ENCODE assay signal across 1 cellular context in the genomic region with DNA sequence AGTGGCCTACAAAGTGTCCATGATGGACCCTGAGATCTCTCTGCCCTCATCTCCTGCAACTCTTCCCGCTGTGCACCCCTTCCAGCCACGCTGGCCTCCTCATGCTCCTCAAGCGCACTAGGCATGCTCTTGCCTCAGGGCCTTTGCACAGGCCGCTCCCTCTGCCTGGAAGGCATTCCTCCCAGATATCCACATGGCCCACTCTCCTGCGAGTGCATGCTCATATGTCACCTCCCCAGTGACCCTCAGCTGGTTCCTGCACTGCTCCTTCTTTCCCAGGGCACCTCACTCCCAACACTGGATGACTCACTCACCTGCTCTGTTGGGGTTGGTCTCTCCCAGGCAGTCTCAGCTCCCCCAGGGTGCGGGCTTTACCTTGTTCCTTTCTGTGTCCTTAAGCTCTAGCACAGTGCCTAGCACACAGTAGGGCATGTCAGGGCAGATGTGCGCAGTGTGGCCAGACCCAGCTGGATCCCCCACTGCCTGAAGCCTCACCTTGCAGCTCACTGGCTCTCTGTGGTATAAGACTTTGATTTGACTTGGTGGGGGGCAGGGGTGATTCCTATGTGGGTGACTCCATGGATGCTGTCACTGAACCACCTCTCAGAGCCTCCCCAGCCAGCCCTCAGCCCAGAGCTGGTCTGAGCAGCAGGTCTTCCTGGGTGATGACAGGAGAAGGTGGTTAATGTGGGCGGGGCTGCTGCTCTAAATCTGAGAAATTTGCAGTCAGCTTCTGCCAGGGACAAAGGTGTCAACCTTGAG.
TF ChIP-seq lines count a peak whose summit lies in the region.

No MANE protein-coding gene starts in this region.

TF ChIP-seq in HepG2, 621 proteins besides CTCF, POLR2A, EP300 and RAD21 (continued from another document):
- no peak for TF ChIP-seq ZEB1 (IDR thresholded peaks at IDR 0.05; ENCODE audit: insufficient replicate concordance, low read depth)
- no peak for TF ChIP-seq NR3C1 (CRISPR knock-in tag; IDR thresholded peaks at IDR 0.05)
- no peak for TF ChIP-seq ATRX (CRISPR knock-in tag; IDR thresholded peaks at IDR 0.05; ENCODE audit: borderline replicate concordance)
- no peak for TF ChIP-seq HNRNPUL1 (IDR thresholded peaks at IDR 0.05; ENCODE audit: low read depth, low read length)
- no peak for TF ChIP-seq YEATS4 (CRISPR knock-in tag; IDR thresholded peaks at IDR 0.05; ENCODE audit: borderline replicate concordance)
- no peak for TF ChIP-seq KAT8 (CRISPR knock-in tag; IDR thresholded peaks at IDR 0.05)
- TF ChIP-seq, protein P1, sequence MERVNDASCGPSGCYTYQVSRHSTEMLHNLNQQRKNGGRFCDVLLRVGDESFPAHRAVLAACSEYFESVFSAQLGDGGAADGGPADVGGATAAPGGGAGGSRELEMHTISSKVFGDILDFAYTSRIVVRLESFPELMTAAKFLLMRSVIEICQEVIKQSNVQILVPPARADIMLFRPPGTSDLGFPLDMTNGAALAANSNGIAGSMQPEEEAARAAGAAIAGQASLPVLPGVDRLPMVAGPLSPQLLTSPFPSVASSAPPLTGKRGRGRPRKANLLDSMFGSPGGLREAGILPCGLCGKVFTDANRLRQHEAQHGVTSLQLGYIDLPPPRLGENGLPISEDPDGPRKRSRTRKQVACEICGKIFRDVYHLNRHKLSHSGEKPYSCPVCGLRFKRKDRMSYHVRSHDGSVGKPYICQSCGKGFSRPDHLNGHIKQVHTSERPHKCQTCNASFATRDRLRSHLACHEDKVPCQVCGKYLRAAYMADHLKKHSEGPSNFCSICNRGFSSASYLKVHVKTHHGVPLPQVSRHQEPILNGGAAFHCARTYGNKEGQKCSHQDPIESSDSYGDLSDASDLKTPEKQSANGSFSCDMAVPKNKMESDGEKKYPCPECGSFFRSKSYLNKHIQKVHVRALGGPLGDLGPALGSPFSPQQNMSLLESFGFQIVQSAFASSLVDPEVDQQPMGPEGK (CRISPR knock-in tag; IDR thresholded peaks at IDR 0.05) = no peak
- no peak for TF ChIP-seq SP2 (CRISPR knock-in tag; IDR thresholded peaks at IDR 0.05)
- TF ChIP-seq, protein P2, sequence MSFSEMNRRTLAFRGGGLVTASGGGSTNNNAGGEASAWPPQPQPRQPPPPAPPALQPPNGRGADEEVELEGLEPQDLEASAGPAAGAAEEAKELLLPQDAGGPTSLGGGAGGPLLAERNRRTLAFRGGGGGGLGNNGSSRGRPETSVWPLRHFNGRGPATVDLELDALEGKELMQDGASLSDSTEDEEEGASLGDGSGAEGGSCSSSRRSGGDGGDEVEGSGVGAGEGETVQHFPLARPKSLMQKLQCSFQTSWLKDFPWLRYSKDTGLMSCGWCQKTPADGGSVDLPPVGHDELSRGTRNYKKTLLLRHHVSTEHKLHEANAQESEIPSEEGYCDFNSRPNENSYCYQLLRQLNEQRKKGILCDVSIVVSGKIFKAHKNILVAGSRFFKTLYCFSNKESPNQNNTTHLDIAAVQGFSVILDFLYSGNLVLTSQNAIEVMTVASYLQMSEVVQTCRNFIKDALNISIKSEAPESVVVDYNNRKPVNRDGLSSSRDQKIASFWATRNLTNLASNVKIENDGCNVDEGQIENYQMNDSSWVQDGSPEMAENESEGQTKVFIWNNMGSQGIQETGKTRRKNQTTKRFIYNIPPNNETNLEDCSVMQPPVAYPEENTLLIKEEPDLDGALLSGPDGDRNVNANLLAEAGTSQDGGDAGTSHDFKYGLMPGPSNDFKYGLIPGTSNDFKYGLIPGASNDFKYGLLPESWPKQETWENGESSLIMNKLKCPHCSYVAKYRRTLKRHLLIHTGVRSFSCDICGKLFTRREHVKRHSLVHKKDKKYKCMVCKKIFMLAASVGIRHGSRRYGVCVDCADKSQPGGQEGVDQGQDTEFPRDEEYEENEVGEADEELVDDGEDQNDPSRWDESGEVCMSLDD (CRISPR knock-in tag; IDR thresholded peaks at IDR 0.05; ENCODE audit: borderline replicate concordance) = no peak
- TF ChIP-seq ZKSCAN1 (IDR thresholded peaks at IDR 0.05; ENCODE audit: low read length) = no peak
- no peak for TF ChIP-seq ZNF484 (CRISPR knock-in tag; IDR thresholded peaks at IDR 0.05; ENCODE audit: borderline replicate concordance, low read depth)
- TF ChIP-seq ZFY (CRISPR knock-in tag; IDR thresholded peaks at IDR 0.05) = no peak
- TF ChIP-seq POLR2G (IDR thresholded peaks at IDR 0.05; ENCODE audit: low read depth, low read length) = no peak
- TF ChIP-seq, protein P3, sequence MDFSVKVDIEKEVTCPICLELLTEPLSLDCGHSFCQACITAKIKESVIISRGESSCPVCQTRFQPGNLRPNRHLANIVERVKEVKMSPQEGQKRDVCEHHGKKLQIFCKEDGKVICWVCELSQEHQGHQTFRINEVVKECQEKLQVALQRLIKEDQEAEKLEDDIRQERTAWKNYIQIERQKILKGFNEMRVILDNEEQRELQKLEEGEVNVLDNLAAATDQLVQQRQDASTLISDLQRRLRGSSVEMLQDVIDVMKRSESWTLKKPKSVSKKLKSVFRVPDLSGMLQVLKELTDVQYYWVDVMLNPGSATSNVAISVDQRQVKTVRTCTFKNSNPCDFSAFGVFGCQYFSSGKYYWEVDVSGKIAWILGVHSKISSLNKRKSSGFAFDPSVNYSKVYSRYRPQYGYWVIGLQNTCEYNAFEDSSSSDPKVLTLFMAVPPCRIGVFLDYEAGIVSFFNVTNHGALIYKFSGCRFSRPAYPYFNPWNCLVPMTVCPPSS (IDR thresholded peaks at IDR 0.05) = no peak
- no peak for TF ChIP-seq REL (CRISPR knock-in tag; conservative IDR thresholded peaks at IDR 0.05)
- no peak for TF ChIP-seq ZBTB20 (CRISPR knock-in tag; IDR thresholded peaks at IDR 0.05; ENCODE audit: borderline replicate concordance, low read depth)
- TF ChIP-seq CCAR2 (optimal IDR thresholded peaks at IDR 0.05; ENCODE audit: low read depth, low read length) = no peak
- no peak for TF ChIP-seq U2AF2 (IDR thresholded peaks at IDR 0.05; ENCODE audit: low read depth, low read length)
